ENCODE assay signal across 15 cellular contexts in genomic region chr15:80967451-80967850, GRCh38. TPM values are rescaled to one million over a fixed set of nuclear protein-coding genes. Genes with fewer than 3 reads are reported as not detected.
DNase-seq lines count a peak whose midpoint lies in the region; ATAC-seq, FAIRE-seq and TF ChIP-seq lines count a peak whose summit lies in the region.
"Had no signal": no experiment of that assay in that cellular context is flagged by ENCODE, and none has a peak within 500 bp of the region (broad histone marks: within the 10 kb centered on the region; RNA-seq: fewer than 3 reads in every experiment).

No MANE protein-coding gene starts in this region.

- H3K27ac ChIP-seq in HepG2 (ENCODE audit: extremely low read length, insufficient read depth, low read length) (no peak overlapping the region), right lobe of liver (no peak overlapping the region)
- H3K27ac ChIP-seq: uterus had no signal

- WGBS in HepG2 (ENCODE audit: low lambda C conversion rate), result 100% methylated on average over 1 of the region's 3 CpGs
- WGBS in right lobe of liver (ENCODE audit: insufficient coverage, low coverage, low lambda C conversion rate, missing lambda C conversion rate), result 79% methylated on average over 2 of the region's 3 CpGs

- peak; percentile 47; the same call in 2 of the 3 replicates for ATAC-seq in HepG2
- ATAC-seq in right lobe of liver, result no peak
- ATAC-seq: natural killer cell treated with Interleukin-12 subunit alpha and Interleukin-12 subunit beta and Interleukin-15 and Interleukin-18, amount 100 ng/mL, for 72 hours had no signal

- H3K36me3 ChIP-seq in HepG2 (replicated peaks in 1 of 2; ENCODE audit: control insufficient read depth in 1 of 2, insufficient read depth in 2 of 2, low read length in 2 of 2) (no peaks in the 10 kb centered on the region), right lobe of liver (no peaks in the 10 kb centered on the region)
- H3K36me3 ChIP-seq: uterus had no signal

- no peak overlapping the region for H3K9ac ChIP-seq in HepG2 (ENCODE audit: insufficient read depth, low read depth, low read length)

- TF ChIP-seq CTCF in HepG2 (CRISPR knock-in tag; IDR thresholded peaks at IDR 0.05) (no peak), right lobe of liver (IDR thresholded peaks at IDR 0.05) (no peak), choroid plexus epithelial cell (conservative IDR thresholded peaks at IDR 0.05; ENCODE audit: low read depth, low read length) (no peak)

- TF ChIP-seq RAD21 in HepG2 (CRISPR knock-in tag; IDR thresholded peaks at IDR 0.05), result no peak

- H3K4me1 ChIP-seq in HepG2 (ENCODE audit: insufficient read depth, low read length) (no peaks in the 10 kb centered on the region), right lobe of liver (no peaks in the 10 kb centered on the region)
- H3K4me1 ChIP-seq: uterus had no signal

- FAIRE-seq in HepG2 (lab: Jason Lieb, UNC) (no peak), urothelium cell line (lab: Jason Lieb, UNC) (no peak)

- H3K9me3 ChIP-seq in HepG2 (ENCODE audit: low read length), result no peaks in the 10 kb centered on the region
- no peaks in the 10 kb centered on the region for H3K9me3 ChIP-seq in right lobe of liver
- H3K9me3 ChIP-seq: uterus had no signal

- no peak overlapping the region for H3K4me3 ChIP-seq in HepG2 (replicated peaks in 1 of 3; ENCODE audit: insufficient read depth in 1 of 3, low read depth in 2 of 3, low read length in 3 of 3)
- no peak overlapping the region for H3K4me3 ChIP-seq in right lobe of liver
- H3K4me3 ChIP-seq in choroid plexus epithelial cell (ENCODE audit: low read depth, low read length), result no peak overlapping the region
- H3K4me3 ChIP-seq: uterus had no signal

- POLR2A ChIA-PET in HepG2 (lab: Yijun Ruan, JAX), result interaction anchor here (1.5 kb wide), 1 partner anchor 13 kb away, joined by 3 read pairs; no protein-coding TSS in a partner anchor

- no TSS peak for BruUV-seq in HepG2 (replicated peaks; lab: Mats Ljungman, UMichigan)

- TF ChIP-seq EP300 in HepG2 (IDR thresholded peaks at IDR 0.05; ENCODE audit: low read depth in 2 of 2, low read length in 2 of 2), result no peak
- no peak for TF ChIP-seq EP300 in HepG2 (CRISPR knock-in tag; IDR thresholded peaks at IDR 0.05; ENCODE audit: borderline replicate concordance)

- in situ Hi-C loops in HepG2 (cut with HindIII; ENCODE audit: extremely low pct_ligation_motif_present, low pct_unique_long_range_greater_than_20kb), result loop anchor here (25.0 kb wide), 1 partner anchor 505 kb away; no protein-coding TSS in a partner anchor

- no peak overlapping the region for H3K4me2 ChIP-seq in HepG2 (ENCODE audit: low read depth, low read length)

- H4K20me1 ChIP-seq in HepG2 (ENCODE audit: insufficient read depth, low read length), result no peaks in the 10 kb centered on the region

- no peak overlapping the region for H2AFZ ChIP-seq in HepG2 (ENCODE audit: low read length)

- H3K27me3 ChIP-seq in HepG2 (ENCODE audit: control insufficient read depth in 1 of 2, insufficient read depth in 2 of 2, low read length in 2 of 2) (no peaks in the 10 kb centered on the region), right lobe of liver (no peaks in the 10 kb centered on the region)
- H3K27me3 ChIP-seq: uterus had no signal

- H3K79me2 ChIP-seq in HepG2 (ENCODE audit: insufficient read depth, low read length), result no peaks in the 10 kb centered on the region

- TF ChIP-seq POLR2A in HepG2 (IDR thresholded peaks at IDR 0.05; ENCODE audit: insufficient read depth in 1 of 2, low read depth in 2 of 2, low read length in 2 of 2) (no peak), right lobe of liver (IDR thresholded peaks at IDR 0.05) (no peak)

- DNase-seq in HepG2 (ENCODE audit: low spot score) (peak; percentile 28), right lobe of liver (no peak), choroid plexus epithelial cell (ENCODE audit: low read depth) (peak; percentile 88), islet precursor cell (peak; percentile 97), urothelium cell line (ENCODE audit: low spot score) (peak; percentile 59), putamen (ENCODE audit: low spot score) (no peak), NCI-H526 treated with DMSO at 0.1 percent for 48 hours (lab: John Stamatoyannopoulos, UW) (no peak)
- no peak for DNase-seq in stimulated activated naive CD4-positive, alpha-beta T cell treated with Interleukin-2 at 50 U/mL for 16 hours (lab: John Stamatoyannopoulos, UW)
- DNase-seq: amygdala; MM.1S; RPMI8226; stimulated activated CD4-positive, alpha-beta T cell treated with anti-CD3 and anti-CD28 coated beads, Interleukin-12 subunit alpha, Interleukin-12 subunit beta, amount 100 ng/mL, for 4 hours; T1000; uterus had no signal

- CTCF ChIA-PET in HepG2 (lab: Yijun Ruan, JAX; ENCODE audit: low intra/inter-chr PET ratio, low total read pairs), result no interaction called here

- intact Hi-C loops in HepG2 (cut with micrococcal nuclease; ENCODE audit: unreplicated experiment), result no loop called here
- intact Hi-C loops in right lobe of liver (cut with DNase I), result loop anchor here in 1 of 2 donors (10.0 kb wide), 1 partner anchor 513 kb away; no protein-coding TSS in a partner anchor

TF ChIP-seq in HepG2, 621 proteins besides CTCF, POLR2A, EP300 and RAD21 (continues in another document):
- no peak for TF ChIP-seq ATF2 (CRISPR knock-in tag; IDR thresholded peaks at IDR 0.05)

RNA-seq across cellular contexts. Expression of gene MESD, which starts 22.2 kb away (rescaled TPM):
- 24.9 and 46.2 TPM in 2 replicates for total RNA-seq in HepG2 (2016; rRNA removed; fragmentation: Illumina TruSeq; extraction: Trizol)
- total RNA-seq in HepG2 (2016; cell fraction: cytosol; rRNA removed; fragmentation: Illumina TruSeq; extraction: Trizol; ENCODE audit: low read depth), result 6.0 and 7.2 TPM in 2 replicates
- 24.0 and 45.8 TPM in 2 replicates for total RNA-seq in HepG2 (2016; cell fraction: insoluble cytoplasmic fraction; rRNA removed; fragmentation: Illumina TruSeq; extraction: Trizol)
- total RNA-seq in HepG2 (2016; cell fraction: membrane; rRNA removed; fragmentation: Illumina TruSeq; extraction: Trizol), result 11.5 and 12.8 TPM in 2 replicates
- total RNA-seq in HepG2 (2016; cell fraction: nucleus; rRNA removed; fragmentation: Illumina TruSeq; extraction: Trizol), result 41.1 and 48.6 TPM in 2 replicates
- 15.6 and 18.0 TPM in 2 replicates for polyA plus RNA-seq in HepG2 (2011; rRNA removed)
- polyA plus RNA-seq in HepG2 (2011; cell fraction: cytosol; rRNA removed), result 13.8 and 19.5 TPM in 2 replicates
- polyA plus RNA-seq in HepG2 (2011; cell fraction: nucleus; rRNA removed), result 8.5 and 10.8 TPM in 2 replicates
- polyA plus RNA-seq in HepG2 (2012), result 29.6 and 30.4 TPM in 2 replicates
- 4.9 and 5.0 TPM in 2 replicates for polyA plus RNA-seq in HepG2 (2016; cell fraction: cytosol; fragmentation: Illumina TruSeq; extraction: Trizol; ENCODE audit: low read depth)
- 28.6 and 28.9 TPM in 2 replicates for polyA plus RNA-seq in HepG2 (2016; cell fraction: insoluble cytoplasmic fraction; fragmentation: Illumina TruSeq; extraction: Trizol; ENCODE audit: low read depth)
- polyA plus RNA-seq in HepG2 (2016; cell fraction: membrane; fragmentation: Illumina TruSeq; extraction: Trizol; ENCODE audit: low read depth), result 9.0 and 9.2 TPM in 2 replicates
- polyA plus RNA-seq in HepG2 (2016; cell fraction: nucleus; fragmentation: Illumina TruSeq; extraction: Trizol; ENCODE audit: insufficient read depth, low read depth), result 72.4 and 79.7 TPM in 2 replicates
- 9.9 and 11.1 TPM in 2 replicates for polyA minus RNA-seq in HepG2 (2011; rRNA and poly(A)+ RNA removed; ENCODE audit: low replicate concordance)
- polyA minus RNA-seq in HepG2 (2011; cell fraction: cytosol; rRNA and poly(A)+ RNA removed), result 14.4 and 18.5 TPM in 2 replicates
- polyA minus RNA-seq in HepG2 (2011; cell fraction: nucleus; rRNA and poly(A)+ RNA removed), result 20.6 and 20.8 TPM in 2 replicates
- total RNA-seq in right lobe of liver, result 10 to 100 TPM; 10.8 to 16.7 (median 14.6) TPM

RNA-seq across cellular contexts. Expression of gene TLNRD1, which starts 33.3 kb away (rescaled TPM):
- total RNA-seq in HepG2 (2016; rRNA removed; fragmentation: Illumina TruSeq; extraction: Trizol) (4.6 and 5.3 TPM in 2 replicates), right lobe of liver (1 to 10 TPM; 3.0 to 7.4 (median 5.5) TPM)
- 0.81 and 0.88 TPM in 2 replicates for total RNA-seq in HepG2 (2016; cell fraction: cytosol; rRNA removed; fragmentation: Illumina TruSeq; extraction: Trizol; ENCODE audit: low read depth)
- total RNA-seq in HepG2 (2016; cell fraction: insoluble cytoplasmic fraction; rRNA removed; fragmentation: Illumina TruSeq; extraction: Trizol), result 3.8 and 5.0 TPM in 2 replicates
- 2.9 and 3.4 TPM in 2 replicates for total RNA-seq in HepG2 (2016; cell fraction: membrane; rRNA removed; fragmentation: Illumina TruSeq; extraction: Trizol)
- total RNA-seq in HepG2 (2016; cell fraction: nucleus; rRNA removed; fragmentation: Illumina TruSeq; extraction: Trizol), result 4.2 and 4.3 TPM in 2 replicates
- 3.4 and 4.7 TPM in 2 replicates for polyA plus RNA-seq in HepG2 (2011; rRNA removed)
- 3.7 and 6.6 TPM in 2 replicates for polyA plus RNA-seq in HepG2 (2011; cell fraction: cytosol; rRNA removed)
- polyA plus RNA-seq in HepG2 (2011; cell fraction: nucleus; rRNA removed), result 4.0 and 4.6 TPM in 2 replicates
- polyA plus RNA-seq in HepG2 (2012), result 3.5 and 4.5 TPM in 2 replicates
- polyA plus RNA-seq in HepG2 (2016; cell fraction: cytosol; fragmentation: Illumina TruSeq; extraction: Trizol; ENCODE audit: low read depth), result 0.63 and 0.80 TPM in 2 replicates
- polyA plus RNA-seq in HepG2 (2016; cell fraction: insoluble cytoplasmic fraction; fragmentation: Illumina TruSeq; extraction: Trizol; ENCODE audit: low read depth), result 6.0 and 6.7 TPM in 2 replicates
- 3.0 and 3.5 TPM in 2 replicates for polyA plus RNA-seq in HepG2 (2016; cell fraction: membrane; fragmentation: Illumina TruSeq; extraction: Trizol; ENCODE audit: low read depth)
- 5.2 and 5.5 TPM in 2 replicates for polyA plus RNA-seq in HepG2 (2016; cell fraction: nucleus; fragmentation: Illumina TruSeq; extraction: Trizol; ENCODE audit: insufficient read depth, low read depth)
- 8.0 and 12.3 TPM in 2 replicates for polyA minus RNA-seq in HepG2 (2011; rRNA and poly(A)+ RNA removed; ENCODE audit: low replicate concordance)
- 6.8 and 6.9 TPM in 2 replicates for polyA minus RNA-seq in HepG2 (2011; cell fraction: cytosol; rRNA and poly(A)+ RNA removed)
- 6.1 and 7.1 TPM in 2 replicates for polyA minus RNA-seq in HepG2 (2011; cell fraction: nucleus; rRNA and poly(A)+ RNA removed)

Comparison
In these comparisons a context has a peak if more than half of its experiments do, and no peak if none do; other contexts are left out.
1. DNase-seq: peak in HepG2 (single experiment), choroid plexus epithelial cell (single experiment), islet precursor cell (single experiment) and urothelium cell line (single experiment); none in right lobe of liver (0 of 3), stimulated activated naive CD4-positive, alpha-beta T cell treated with Interleukin-2 at 50 U/mL for 16 hours (single experiment), putamen (single experiment) and NCI-H526 treated with DMSO at 0.1 percent for 48 hours (single experiment).